ENCODE assay signal across 1 cellular context in genomic region chr11:64851831-64852337, GRCh38.
TF ChIP-seq lines count a peak whose summit lies in the region.

No MANE protein-coding gene starts in this region.

TF ChIP-seq in IMR-90, 13 proteins besides CTCF, POLR2A, EP300 and RAD21:
- no peak for TF ChIP-seq FOS (IDR thresholded peaks at IDR 0.05; ENCODE audit: low read depth, low read length)
- no peak for TF ChIP-seq MAFK (IDR thresholded peaks at IDR 0.05; ENCODE audit: low read depth, low read length)
- no peak for TF ChIP-seq USF2 (IDR thresholded peaks at IDR 0.05; ENCODE audit: low read depth, low read length)
- TF ChIP-seq RCOR1 (IDR thresholded peaks at IDR 0.05; ENCODE audit: insufficient replicate concordance, low read length): no peak
- TF ChIP-seq CHD1 (IDR thresholded peaks at IDR 0.05; ENCODE audit: low read depth, low read length): no peak
- TF ChIP-seq ELK1 (IDR thresholded peaks at IDR 0.05; ENCODE audit: borderline replicate concordance, low read depth, low read length): no peak
- TF ChIP-seq MXI1 (IDR thresholded peaks at IDR 0.05; ENCODE audit: borderline replicate concordance, low read depth, low read length): no peak
TF ChIP-seq in IMR-90: peak in this region for 0.
